In the genomic region with DNA sequence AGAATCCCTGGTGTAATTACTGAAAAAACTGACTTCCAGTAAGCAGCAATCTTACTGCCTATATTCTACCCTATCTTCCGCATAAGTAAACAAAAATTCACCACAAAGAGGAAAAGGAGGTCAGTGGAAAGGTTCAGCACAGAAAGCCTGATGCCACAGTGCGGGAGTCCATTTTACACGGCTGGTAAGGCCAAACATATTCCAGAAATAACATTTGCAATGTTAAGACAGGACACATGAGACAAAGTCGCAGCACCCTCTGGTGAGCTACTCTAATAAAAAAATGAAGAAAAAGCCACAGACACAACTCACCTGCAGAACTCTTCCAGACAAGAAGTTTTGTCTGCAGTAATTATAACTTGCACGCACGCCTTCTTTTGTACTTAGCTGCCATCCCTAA, we compare ENCODE assay signal across 30 cellular contexts. TPM values are rescaled to one million over a fixed set of nuclear protein-coding genes. Genes with fewer than 3 reads are reported as not detected.
"Had no signal": no experiment of that assay in that cellular context is flagged by ENCODE, and none has a peak within 500 bp of the region (broad histone marks: within the 10 kb centered on the region; RNA-seq: fewer than 3 reads in every experiment).

No MANE protein-coding gene starts in this region.

- H3K9me3 ChIP-seq: ascending aorta, body of pancreas, Peyer's patch, SJCRH30, SK-N-SH had no signal

- H3K4me3 ChIP-seq: ascending aorta, body of pancreas, K562, Peyer's patch, SJCRH30 had no signal

- DNase-seq: activated CD4-positive, alpha-beta T cell treated with anti-CD3 and anti-CD28 coated beads for 48 hours; activated CD4-positive, alpha-beta T cell treated with anti-CD3 and anti-CD28 coated beads, Interleukin-2, amount 50 U/mL, for 4 hours; activated CD4-positive, CD25-positive, alpha-beta regulatory T cell treated with anti-CD3 and anti-CD28 coated beads, Interleukin-2, amount 50 U/mL, for 72 hours; activated CD8-positive, alpha-beta memory T cell treated with anti-CD3 and anti-CD28 coated beads, Interleukin-2, amount 50 U/mL, for 48 hours; activated CD8-positive, alpha-beta T cell treated with anti-CD3 and anti-CD28 coated beads, Interleukin-2, amount 10 ng/mL, durations not matched to agents 7 days and 5 days; activated effector memory CD4-positive, alpha-beta T cell treated with Interleukin-2 at 50 U/mL for 16 hours; activated naive CD4-positive, alpha-beta T cell treated with Interleukin-2 at 50 U/mL for 16 hours; activated naive CD8-positive, alpha-beta T cell treated with anti-CD3 and anti-CD28 coated beads, Interleukin-2, amount 50 U/mL, for 24 hours; activated T-cell treated with anti-CD3 and anti-CD28 coated beads, Interleukin-2, amount 50 U/mL, for 1 hour; amniotic stem cell; body of pancreas; Karpas-422; NCI-H1105 treated with DMSO at 0.1 percent for 48 hours; NCI-H1436 treated with DMSO at 0.1 percent for 48 hours; NCI-H187 treated with DMSO at 0.1 percent for 48 hours; NCI-H2081 treated with DMSO at 0.1 percent for 48 hours; NCI-H2171; NCI-H2227 treated with DMSO at 0.1 percent for 48 hours; NCI-H446 treated with DMSO at 0.1 percent for 48 hours; NCI-H524 treated with DMSO at 0.1 percent for 48 hours; NCI-H748 treated with DMSO at 0.1 percent for 48 hours; Peyer's patch; Right ventricle myocardium superior; SJCRH30; SK-N-SH; T-helper 1 cell had no signal

- H3K27me3 ChIP-seq: ascending aorta, body of pancreas, Peyer's patch, SJCRH30 had no signal

- H3K27ac ChIP-seq: ascending aorta, body of pancreas, Peyer's patch, RWPE1, SJCRH30 had no signal

- H3K4me1 ChIP-seq: ascending aorta, body of pancreas, Peyer's patch, SJCRH30 had no signal

- ATAC-seq: activated CD8-positive, alpha-beta T cell treated with anti-CD3 and anti-CD28 coated beads, Interleukin-2, amount 10 ng/mL, durations not matched to agents 7 days and 5 days; activated naive CD4-positive, alpha-beta T cell treated with anti-CD3 and anti-CD28 coated beads, Interleukin-2, amount 50 U/mL, for 72 hours; activated naive CD8-positive, alpha-beta T cell treated with anti-CD3 and anti-CD28 coated beads, Interleukin-2, amount 50 U/mL, for 24 hours; body of pancreas; K562 had no signal

RNA-seq across cellular contexts. Expression of gene MORN2, which starts 57.2 kb away (rescaled TPM):
- total RNA-seq: ascending aorta had no signal
